ENCODE assay signal across 18 cellular contexts in the genomic region with DNA sequence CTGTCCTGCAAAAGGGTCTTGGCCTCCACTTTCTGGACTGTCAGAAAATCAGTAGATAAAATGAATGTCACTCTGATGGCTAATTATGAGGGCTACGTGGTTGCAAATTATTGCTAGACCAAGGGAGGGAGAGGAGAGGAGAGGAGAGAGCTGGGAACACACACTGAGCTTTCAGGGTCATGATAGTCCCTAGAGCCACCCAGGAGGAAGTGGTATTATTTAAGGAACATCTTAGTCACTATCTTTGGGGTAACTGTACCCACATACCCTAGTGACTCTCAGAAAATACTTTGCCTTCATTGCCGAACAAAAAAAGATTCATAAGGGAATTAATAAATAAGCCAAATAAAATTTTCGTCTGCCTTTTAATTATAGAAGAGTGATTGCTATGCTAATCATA.
"Had no signal": no experiment of that assay in that cellular context is flagged by ENCODE, and none has a peak within 500 bp of the region (broad histone marks: within the 10 kb centered on the region; RNA-seq: fewer than 3 reads in every experiment).

No MANE protein-coding gene starts in this region.

- H3K4me1 ChIP-seq: psoas muscle, right lobe of liver, stomach had no signal

- H3K27me3 ChIP-seq: hepatocyte, right lobe of liver, stomach had no signal

- H3K27ac Mint-ChIP-seq: naive thymus-derived CD4-positive, alpha-beta T cell; nephron progenitor cell had no signal

- H3K27ac ChIP-seq: dorsolateral prefrontal cortex, hepatocyte, psoas muscle, right lobe of liver, stomach had no signal

- H3K4me3 ChIP-seq: dorsolateral prefrontal cortex, hepatocyte, psoas muscle, right lobe of liver, stomach had no signal

- ATAC-seq: naive thymus-derived CD4-positive, alpha-beta T cell; psoas muscle; right lobe of liver had no signal

- H3K9me3 ChIP-seq: psoas muscle, right lobe of liver had no signal

- H3K4me3 Mint-ChIP-seq: naive thymus-derived CD4-positive, alpha-beta T cell; nephron progenitor cell had no signal

- H3K79me2 ChIP-seq: hepatocyte had no signal

- DNase-seq: cortex of kidney; dorsolateral prefrontal cortex; effector CD8-positive, alpha-beta T cell; foreskin melanocyte; head of caudate nucleus; mesendoderm; naive thymus-derived CD4-positive, alpha-beta T cell; nephron progenitor cell; psoas muscle; retina; right lobe of liver; stimulated activated CD4-positive, alpha-beta T cell treated with anti-CD3 and anti-CD28 coated beads, Interleukin-4, amount 100 ng/mL, for 1 hour; stimulated activated CD8-positive, alpha-beta memory T cell treated with anti-CD3 and anti-CD28 coated beads, Interleukin-4, amount 100 ng/mL, for 48 hours; stimulated activated naive CD4-positive, alpha-beta T cell; stomach; substantia nigra; trophoblast cell had no signal

- H2AFZ ChIP-seq: hepatocyte had no signal

- H3K4me2 ChIP-seq: hepatocyte had no signal

- H3K4me1 Mint-ChIP-seq: nephron progenitor cell had no signal

- H3K36me3 ChIP-seq: right lobe of liver, stomach had no signal
